Comparison of ENCODE assay signal across 27 cellular contexts in the genomic region with DNA sequence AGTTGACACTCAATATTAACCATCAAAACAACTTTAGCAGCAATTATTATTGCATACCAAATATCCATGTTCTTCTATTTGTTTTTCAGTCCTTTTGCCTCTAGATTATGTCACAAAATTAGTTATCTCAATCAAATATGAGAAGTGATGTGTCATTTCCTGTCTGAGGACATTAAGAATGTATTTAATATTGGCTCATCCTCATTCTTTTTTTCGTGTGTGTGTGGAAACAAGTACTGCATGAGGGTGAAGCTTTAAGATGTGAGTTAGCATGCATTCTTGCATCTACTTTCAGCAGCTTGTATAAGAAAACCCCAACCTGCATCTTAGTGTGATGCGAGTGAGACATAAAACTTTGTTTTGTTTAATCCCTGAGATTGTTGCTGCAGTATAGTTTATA.
DNase-seq lines count a peak whose midpoint lies in the region; ATAC-seq, FAIRE-seq and TF ChIP-seq lines count a peak whose summit lies in the region.
"Had no signal": no experiment of that assay in that cellular context is flagged by ENCODE, and none has a peak within 500 bp of the region (broad histone marks: within the 10 kb centered on the region; RNA-seq: fewer than 3 reads in every experiment).

No MANE protein-coding gene starts in this region.

- CTCF ChIA-PET in A673 (lab: Charles Lee): no interaction called here

- TF ChIP-seq CTCF in A673 (conservative IDR thresholded peaks at IDR 0.05; ENCODE audit: low read depth, low read length) (no peak), bronchial epithelial cell (IDR thresholded peaks at IDR 0.05; ENCODE audit: insufficient read depth, low read length, severe bottlenecking) (no peak), foreskin fibroblast (IDR thresholded peaks at IDR 0.05; ENCODE audit: low read depth, low read length) (no peak)

- no peak for FAIRE-seq in bronchial epithelial cell (lab: Jason Lieb, UNC)
- FAIRE-seq: RCC 7860 had no signal

- H3K36me3 ChIP-seq in A673 (ENCODE audit: insufficient read depth, low read length, poor library complexity, severe bottlenecking): no peaks in the 10 kb centered on the region
- H3K36me3 ChIP-seq in bronchial epithelial cell (ENCODE audit: control insufficient read depth, insufficient read depth, low read length): no peaks in the 10 kb centered on the region
- H3K36me3 ChIP-seq: SJSA1 had no signal

- H3K4me1 ChIP-seq in A673 (ENCODE audit: insufficient read depth, low read length, poor library complexity, severe bottlenecking): peaks cover 5% of the 10 kb centered on the region
- H3K4me1 ChIP-seq: SJSA1 had no signal

- H3K27ac ChIP-seq in A673 (ENCODE audit: low read depth, low read length, poor library complexity, severe bottlenecking): no peak overlapping the region
- H3K27ac ChIP-seq: HL-60, KMS-11, SJSA1 had no signal

- POLR2A ChIA-PET in A673 (lab: Charles Lee; ENCODE audit: low non-redundant PET): no interaction called here

- intact Hi-C loops in A673 (cut with micrococcal nuclease; ENCODE audit: unreplicated experiment): no loop called here

- H3K9me3 ChIP-seq in A673 (ENCODE audit: low read depth, low read length, poor library complexity, severe bottlenecking): peaks cover 5% of the 10 kb centered on the region
- H3K9me3 ChIP-seq: SJSA1 had no signal

- no TSS peak for BruUV-seq in A673 (replicated peaks; lab: Mats Ljungman, UMichigan)

- H3K4me3 ChIP-seq in A673 (ENCODE audit: low read depth, low read length, poor library complexity, severe bottlenecking): no peak overlapping the region
- H3K4me3 ChIP-seq in bronchial epithelial cell (ENCODE audit: low read depth, low read length): no peak overlapping the region
- no peak overlapping the region for H3K4me3 ChIP-seq in foreskin fibroblast (ENCODE audit: low read depth in 1 of 2, low read length in 2 of 2)
- H3K4me3 ChIP-seq: SJSA1 had no signal

- ATAC-seq in GM18870 (IDR thresholded peaks at IDR 0.05; ENCODE audit: unreplicated experiment) (no peak), GM21390 (IDR thresholded peaks at IDR 0.05; ENCODE audit: unreplicated experiment) (no peak), HG02970 (IDR thresholded peaks at IDR 0.05; ENCODE audit: low FRiP score, unreplicated experiment) (no peak)
- ATAC-seq: CD8-positive, alpha-beta T cell; Right ventricle myocardium inferior had no signal

- no peaks in the 10 kb centered on the region for H3K27me3 ChIP-seq in A673 (replicated peaks; ENCODE audit: insufficient read depth, low read depth, low read length, poor library complexity)
- no peaks in the 10 kb centered on the region for H3K27me3 ChIP-seq in bronchial epithelial cell (ENCODE audit: control insufficient read depth, insufficient read depth, low read length)
- H3K27me3 ChIP-seq: SJSA1 had no signal

- DNase-seq in A673 (ENCODE audit: low spot score) (peak; percentile 61), HS-5 (ENCODE audit: low read depth) (peak; percentile 20), bronchial epithelial cell (ENCODE audit: low read depth) (peak; percentile 18), foreskin fibroblast (peak; percentile 4 to 31)
- no peak for DNase-seq in activated CD8-positive, alpha-beta memory T cell treated with anti-CD3 and anti-CD28 coated beads, Interleukin-2, amount 50 U/mL, for 4 hours
- DNase-seq: 8988T; AML-193; C1 segment of cervical spinal cord; Calu3; CD8-positive, alpha-beta T cell; GF-D8; H7; HFFc6; IMR-90; NCI-H1694; NCI-H2081; NCI-H2171; NCI-H526; OCI-M1 had no signal
